9 cellular contexts compared by ENCODE assay signal in genomic region chr12:123767613-123768012, GRCh38. TPM values are rescaled to one million over a fixed set of nuclear protein-coding genes. Genes with fewer than 3 reads are reported as not detected.
DNase-seq lines count a peak whose midpoint lies in the region; ATAC-seq and TF ChIP-seq lines count a peak whose summit lies in the region.
"Had no signal": no experiment of that assay in that cellular context is flagged by ENCODE, and none has a peak within 500 bp of the region (broad histone marks: within the 10 kb centered on the region; RNA-seq: fewer than 3 reads in every experiment).

No MANE protein-coding gene starts in this region.

- peaks cover 4 to 13% (median 7%) of the 10 kb centered on the region in 7 donors for H3K4me1 Mint-ChIP-seq in naive thymus-derived CD4-positive, alpha-beta T cell

- DNase-seq in HL-60 (ENCODE audit: low read depth in 1 of 2, low spot score in 1 of 2) = peak; percentile 23 to 76
- DNase-seq in naive thymus-derived CD4-positive, alpha-beta T cell = no peak
- no peak for DNase-seq in SK-N-DZ (ENCODE audit: low spot score)
- no peak for DNase-seq in WERI-Rb-1
- DNase-seq in NCI-H345 (lab: John Stamatoyannopoulos, UW) = no peak
- DNase-seq: NCI-H2171 had no signal

- no peaks in the 10 kb centered on the region for H3K36me3 ChIP-seq in naive thymus-derived CD4-positive, alpha-beta T cell (ENCODE audit: control insufficient read depth in 2 of 3, insufficient read depth in 3 of 3, low read length in 3 of 3)
- H3K36me3 ChIP-seq in WERI-Rb-1 = no peaks in the 10 kb centered on the region

- ATAC-seq in GM18858 (IDR thresholded peaks at IDR 0.05; ENCODE audit: unreplicated experiment) (peak; percentile 81), GM21576 (IDR thresholded peaks at IDR 0.05; ENCODE audit: unreplicated experiment) (peak; percentile 83)
- ATAC-seq in naive thymus-derived CD4-positive, alpha-beta T cell = peak; percentile 90

- intact Hi-C loops in naive thymus-derived CD4-positive, alpha-beta T cell (cut with micrococcal nuclease) = no loop called here

- peak overlapping the region in 1 of 10 donors; percentile 3 for H3K4me3 Mint-ChIP-seq in naive thymus-derived CD4-positive, alpha-beta T cell

- POLR2A ChIA-PET in naive thymus-derived CD4-positive, alpha-beta T cell (lab: Charles Lee) = no interaction called here

- H3K27ac ChIP-seq in HL-60 (replicated peaks) (no peak overlapping the region), WERI-Rb-1 (no peak overlapping the region)
- H3K27ac ChIP-seq in naive thymus-derived CD4-positive, alpha-beta T cell (ENCODE audit: low read depth, low read length) = no peak overlapping the region
- H3K27ac ChIP-seq: skin epidermis had no signal

- no peaks in the 10 kb centered on the region for H3K27me3 ChIP-seq in HL-60 (ENCODE audit: insufficient read depth, poor library complexity, severe bottlenecking)
- H3K27me3 ChIP-seq in naive thymus-derived CD4-positive, alpha-beta T cell (ENCODE audit: control insufficient read depth in 2 of 2, insufficient read depth in 2 of 2, low read length in 2 of 2) = no peaks in the 10 kb centered on the region
- no peaks in the 10 kb centered on the region for H3K27me3 ChIP-seq in WERI-Rb-1 (ENCODE audit: insufficient read depth, low read depth, severe bottlenecking)

- CTCF ChIA-PET in naive thymus-derived CD4-positive, alpha-beta T cell (lab: Charles Lee) = no interaction called here

- no peak overlapping the region for H3K4me3 ChIP-seq in HL-60 (replicated peaks; ENCODE audit: insufficient read depth, low read length)
- H3K4me3 ChIP-seq in naive thymus-derived CD4-positive, alpha-beta T cell (ENCODE audit: low read length) = no peak overlapping the region
- H3K4me3 ChIP-seq in WERI-Rb-1 (ENCODE audit: low read depth, low read length) = no peak overlapping the region
- H3K4me3 ChIP-seq: skin epidermis had no signal

- H3K9me3 Mint-ChIP-seq in naive thymus-derived CD4-positive, alpha-beta T cell = peaks cover 0 to 2% (median 0%) of the 10 kb centered on the region in 11 donors

- no peaks in the 10 kb centered on the region for H3K36me3 Mint-ChIP-seq in naive thymus-derived CD4-positive, alpha-beta T cell

- H3K9me3 ChIP-seq in naive thymus-derived CD4-positive, alpha-beta T cell (ENCODE audit: control insufficient read depth in 2 of 3, low read length in 3 of 3) = no peaks in the 10 kb centered on the region
- no peaks in the 10 kb centered on the region for H3K9me3 ChIP-seq in WERI-Rb-1 (ENCODE audit: severe bottlenecking)

- peaks cover 0 to 1% of the 10 kb centered on the region in 2 donors for H3K4me1 ChIP-seq in naive thymus-derived CD4-positive, alpha-beta T cell (ENCODE audit: control insufficient read depth in 2 of 2, insufficient read depth in 2 of 2, low read length in 2 of 2)

- no peak for TF ChIP-seq CTCF in HL-60 (IDR thresholded peaks at IDR 0.05; ENCODE audit: insufficient read depth, low read length)
- TF ChIP-seq CTCF in WERI-Rb-1 (IDR thresholded peaks at IDR 0.05; ENCODE audit: low read depth, low read length) = no peak

- H3K27me3 Mint-ChIP-seq in naive thymus-derived CD4-positive, alpha-beta T cell = peaks cover 0 to 15% (median 6%) of the 10 kb centered on the region in 5 donors

- no peak overlapping the region for H3K27ac Mint-ChIP-seq in naive thymus-derived CD4-positive, alpha-beta T cell

RNA-seq across cellular contexts. Expression of gene DNAH10, which starts 5.5 kb away (rescaled TPM):
- total RNA-seq in naive thymus-derived CD4-positive, alpha-beta T cell = under 1 TPM; 0.05 to 0.50 (median 0.11) TPM
- polyA plus RNA-seq in naive thymus-derived CD4-positive, alpha-beta T cell = under 1 TPM; 0.06 to 0.07 TPM
- polyA plus RNA-seq in SK-N-DZ (2014; cell fraction: cytosol; rRNA removed) = 9.0 and 15.6 TPM in 2 replicates
- 25.7 and 47.4 TPM in 2 replicates for polyA plus RNA-seq in SK-N-DZ (2014; cell fraction: nucleus; rRNA removed)

RNA-seq across cellular contexts. Expression of gene ATP6V0A2, which starts 55.5 kb away (rescaled TPM):
- total RNA-seq in naive thymus-derived CD4-positive, alpha-beta T cell = 10 to 100 TPM; 36.7 to 47.6 (median 37.6) TPM
- polyA plus RNA-seq in naive thymus-derived CD4-positive, alpha-beta T cell = 10 to 100 TPM; 10.5 to 15.5 TPM
- 23.6 and 34.0 TPM in 2 replicates for polyA plus RNA-seq in SK-N-DZ (2014; cell fraction: cytosol; rRNA removed)
- polyA plus RNA-seq in SK-N-DZ (2014; cell fraction: nucleus; rRNA removed) = 42.8 and 56.0 TPM in 2 replicates

Comparison
In these comparisons a context has a peak if more than half of its experiments do, and no peak if none do; other contexts are left out.
1. DNase-seq: peak in HL-60 (2 of 2); none in naive thymus-derived CD4-positive, alpha-beta T cell (0 of 9), SK-N-DZ (single experiment), WERI-Rb-1 (single experiment) and NCI-H345 (single experiment).
2. Peak in every context shown above with its lines, with median percentiles within 50 percentile points of each other: ATAC-seq.